8 cellular contexts compared by ENCODE assay signal in the genomic region with DNA sequence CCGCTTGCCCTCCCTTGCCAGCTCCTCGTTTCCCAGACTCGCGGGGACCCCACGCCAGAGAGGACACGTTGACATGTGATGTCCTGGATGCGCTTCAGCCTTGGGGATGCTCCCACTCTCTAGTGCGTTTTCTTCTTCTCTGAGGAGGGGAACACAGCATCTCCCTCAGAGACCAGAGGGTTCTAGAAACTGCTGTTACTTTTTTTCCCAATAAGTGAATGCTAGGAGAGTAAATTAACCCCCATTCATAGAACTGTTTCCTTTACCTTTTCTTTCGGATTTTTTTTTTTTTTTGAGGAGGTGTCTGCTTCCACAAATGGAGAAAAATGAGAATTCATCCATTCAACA. TPM values are rescaled to one million over a fixed set of nuclear protein-coding genes. Genes with fewer than 3 reads are reported as not detected.
A peak's percentile ranks its signal among the peaks of the same experiment; 100 is the strongest.
DNase-seq lines count a peak whose midpoint lies in the region; ATAC-seq, FAIRE-seq and TF ChIP-seq lines count a peak whose summit lies in the region.

No MANE protein-coding gene starts in this region.

- H3K4me2 ChIP-seq in PC-9 (peak overlapping the region; percentile 96), endothelial cell of umbilical vein (ENCODE audit: insufficient read depth, low read length) (peak overlapping the region; percentile 94), mesenchymal stem cell (ENCODE audit: low read length, poor library complexity, severe bottlenecking) (peak overlapping the region; percentile 98)

- WGBS in mesenchymal stem cell: 0% methylated on average over 7 of the region's 9 CpGs
- 2% methylated on average over 9 of the region's 9 CpGs for WGBS in thyroid gland, 2 donors

- H2BK15ac ChIP-seq in mesenchymal stem cell (ENCODE audit: low read depth, poor library complexity, severe bottlenecking): peak overlapping the region; percentile 48

- H3K9me3 ChIP-seq in PC-9 (ENCODE audit: insufficient read depth, low read depth) (no peaks in the 10 kb centered on the region), endothelial cell of umbilical vein (replicated peaks; ENCODE audit: control insufficient read depth, insufficient read depth, low read length) (no peaks in the 10 kb centered on the region), mesenchymal stem cell (ENCODE audit: control insufficient read depth, low read length) (no peaks in the 10 kb centered on the region), thyroid gland (no peaks in the 10 kb centered on the region)

- FAIRE-seq in endothelial cell of umbilical vein (lab: Jason Lieb, UNC): no peak

- no peak overlapping the region for H4K91ac ChIP-seq in mesenchymal stem cell (ENCODE audit: low read length)

- H3K79me2 ChIP-seq in PC-9 (ENCODE audit: low read depth) (no peaks in the 10 kb centered on the region), endothelial cell of umbilical vein (ENCODE audit: control insufficient read depth, insufficient read depth, low read length) (peaks cover 55% of the 10 kb centered on the region)

- DNase-seq in PC-9 (no peak), endothelial cell of umbilical vein (ENCODE audit: low read depth, low spot score) (no peak), mesenchymal stem cell (no peak), thyroid gland (no peak), dedifferentiated amniotic fluid mesenchymal stem cell (ENCODE audit: extremely low spot score) (no peak)

- H3K27me3 ChIP-seq in PC-9 (ENCODE audit: insufficient read depth, low read depth) (peaks cover 22% of the 10 kb centered on the region; the same call in 1 of the 2 replicates), endothelial cell of umbilical vein (ENCODE audit: control insufficient read depth in 2 of 2, insufficient read depth in 2 of 2, low read length in 2 of 2) (no peaks in the 10 kb centered on the region), mesenchymal stem cell (ENCODE audit: control insufficient read depth in 1 of 2, insufficient read depth in 1 of 2, low read length in 2 of 2) (peaks cover 13 to 20% of the 10 kb centered on the region in 2 experiments), thyroid gland (no peaks in the 10 kb centered on the region)

- peak overlapping the region; percentile 89 for H2AFZ ChIP-seq in PC-9
- peak overlapping the region; percentile 87 for H2AFZ ChIP-seq in endothelial cell of umbilical vein (ENCODE audit: low read depth, low read length)
- H2AFZ ChIP-seq in mesenchymal stem cell (ENCODE audit: low read depth, low read length): peak overlapping the region; percentile 91

- H3K27ac ChIP-seq in PC-9: no peak overlapping the region
- peak overlapping the region; percentile 82 for H3K27ac ChIP-seq in endothelial cell of umbilical vein (ENCODE audit: insufficient read depth, low read depth, low read length)
- H3K27ac ChIP-seq in mesenchymal stem cell (ENCODE audit: low read length, poor library complexity, severe bottlenecking): no peak overlapping the region
- peak overlapping the region in 2 of 3 donors; percentile 83 to 96 for H3K27ac ChIP-seq in thyroid gland

- intact Hi-C loops in PC-9 (cut with micrococcal nuclease; ENCODE audit: unreplicated experiment) (loop anchor here (1.0 to 5.0 kb wide), 4 partner anchors 34 to 152 kb away; no protein-coding TSS in a partner anchor), endothelial cell of umbilical vein (cut with micrococcal nuclease) (loop anchor here (1.0 to 5.0 kb wide), 7 partner anchors 37 to 208 kb away; no protein-coding TSS in a partner anchor), thyroid gland (cut with DNase I) (no loop called here)

- H3K9ac ChIP-seq in endothelial cell of umbilical vein (replicated peaks; ENCODE audit: extremely low read depth, insufficient read depth, low read length) (peak overlapping the region; percentile 98), mesenchymal stem cell (ENCODE audit: low read length) (peak overlapping the region; percentile 89)

- H3F3A ChIP-seq in PC-9 (ENCODE audit: insufficient read depth, low read depth): no peaks in the 10 kb centered on the region

- H3K4ac ChIP-seq in mesenchymal stem cell (ENCODE audit: low read depth in 1 of 2, low read length in 2 of 2): peak overlapping the region in 1 of 2 experiments; percentile 80

- peaks cover 6% of the 10 kb centered on the region; the same call in 1 of the 2 replicates for H3K4me1 ChIP-seq in PC-9 (replicated peaks; ENCODE audit: insufficient read depth)
- peaks cover 37% of the 10 kb centered on the region for H3K4me1 ChIP-seq in endothelial cell of umbilical vein (ENCODE audit: control insufficient read depth, extremely low read depth, insufficient read depth, low read length)
- peaks cover 8% of the 10 kb centered on the region for H3K4me1 ChIP-seq in mesenchymal stem cell (ENCODE audit: control insufficient read depth, insufficient read depth, low read depth, low read length)
- peaks cover 18 to 21% of the 10 kb centered on the region in 2 donors for H3K4me1 ChIP-seq in thyroid gland

- H3K79me1 ChIP-seq in mesenchymal stem cell (replicated peaks; ENCODE audit: low read length, poor library complexity, severe bottlenecking): no peaks in the 10 kb centered on the region

- CTCF ChIA-PET in PC-9 (lab: Charles Lee): interaction anchor here (1.5 kb wide), 1 partner anchor 152 kb away, joined by 4 read pairs; no protein-coding TSS in a partner anchor
- CTCF ChIA-PET in endothelial cell of umbilical vein (lab: Charles Lee): interaction anchor here (0.6 to 1.9 kb wide), 11 partner anchors 10 to 152 kb away, joined by 3 to 25 read pairs (median 4); no protein-coding TSS in a partner anchor

- H3K36me3 ChIP-seq in PC-9 (ENCODE audit: low read depth): no peaks in the 10 kb centered on the region
- peaks cover 14 to 26% of the 10 kb centered on the region in 2 experiments for H3K36me3 ChIP-seq in endothelial cell of umbilical vein (ENCODE audit: control insufficient read depth in 2 of 2, extremely low read depth in 1 of 2, insufficient read depth in 2 of 2, low read length in 2 of 2)
- H3K36me3 ChIP-seq in mesenchymal stem cell (ENCODE audit: control insufficient read depth in 1 of 2, insufficient read depth in 2 of 2, low read depth in 1 of 2, low read length in 2 of 2): peaks cover 0 to 20% of the 10 kb centered on the region in 2 experiments
- no peaks in the 10 kb centered on the region for H3K36me3 ChIP-seq in thyroid gland

- peak overlapping the region; percentile 63 to 90 for H2BK12ac ChIP-seq in mesenchymal stem cell (ENCODE audit: low read length in 2 of 2)

- peak overlapping the region in 1 of 2 experiments; percentile 93 for H3K14ac ChIP-seq in mesenchymal stem cell (ENCODE audit: low read length in 2 of 2)

- TF ChIP-seq POLR2A in endothelial cell of umbilical vein (IDR thresholded peaks at IDR 0.05; ENCODE audit: low read depth, low read length) (no peak), thyroid gland (IDR thresholded peaks at IDR 0.05) (no peak)

- no peaks in the 10 kb centered on the region for H3K9me2 ChIP-seq in PC-9 (ENCODE audit: insufficient read depth)

- TF ChIP-seq CTCF in PC-9 (conservative IDR thresholded peaks at IDR 0.05) (no peak), endothelial cell of umbilical vein (IDR thresholded peaks at IDR 0.05; ENCODE audit: extremely low read depth in 1 of 2, insufficient read depth in 1 of 2, low read depth in 1 of 2, low read length in 2 of 2) (no peak), thyroid gland (IDR thresholded peaks at IDR 0.05) (no peak)

- H4K20me1 ChIP-seq in PC-9 (ENCODE audit: insufficient read depth) (no peaks in the 10 kb centered on the region), endothelial cell of umbilical vein (replicated peaks; ENCODE audit: control insufficient read depth, extremely low read depth, insufficient read depth, low read length) (no peaks in the 10 kb centered on the region)

- H2BK120ac ChIP-seq in mesenchymal stem cell (ENCODE audit: low read depth, low read length): no peak overlapping the region

- peak overlapping the region; percentile 85 for H4K8ac ChIP-seq in mesenchymal stem cell (ENCODE audit: low read length)

- dilution Hi-C loops in endothelial cell of umbilical vein (cut with MboI; ENCODE audit: extremely low pct_ligation_motif_present, low sequenced_read_pairs): no loop called here

- H2BK5ac ChIP-seq in mesenchymal stem cell (ENCODE audit: low read depth, low read length, poor library complexity, severe bottlenecking): no peak overlapping the region

- ATAC-seq in GM19395 (IDR thresholded peaks at IDR 0.05; ENCODE audit: unreplicated experiment) (no peak), HG03108 (IDR thresholded peaks at IDR 0.05; ENCODE audit: unreplicated experiment) (no peak), GM19452 (IDR thresholded peaks at IDR 0.05; ENCODE audit: unreplicated experiment) (no peak)

- peak overlapping the region; percentile 77 to 82 for H3K18ac ChIP-seq in mesenchymal stem cell (ENCODE audit: low read depth in 1 of 2, low read length in 2 of 2)

- H3K9me1 ChIP-seq in endothelial cell of umbilical vein (replicated peaks; ENCODE audit: control insufficient read depth, extremely low read depth, insufficient read depth, low read length): no peaks in the 10 kb centered on the region

- POLR2A ChIA-PET in PC-9 (lab: Charles Lee; ENCODE audit: unreplicated experiment) (interaction anchor here (0.6 to 0.7 kb wide), 2 partner anchors 17 to 206 kb away, joined by 3 to 4 read pairs; no protein-coding TSS in a partner anchor), endothelial cell of umbilical vein (lab: Charles Lee) (interaction anchor here (0.7 to 2.0 kb wide), 9 partner anchors 10 to 89 kb away, joined by 3 to 30 read pairs (median 6); no protein-coding TSS in a partner anchor)

- H3K4me3 ChIP-seq in PC-9 (peak overlapping the region; percentile 62), endothelial cell of umbilical vein (replicated peaks in 1 of 3; ENCODE audit: insufficient read depth in 1 of 3, low read depth in 1 of 3, low read length in 3 of 3) (peak overlapping the region; percentile 57 to 97 (median 91)), mesenchymal stem cell (ENCODE audit: insufficient read depth in 1 of 2, low read depth in 1 of 2, low read length in 2 of 2) (peak overlapping the region; percentile 62 to 94), thyroid gland (replicated peaks in 1 of 3) (peak overlapping the region; percentile 56 to 86 (median 69))

- no peak overlapping the region for H2AK5ac ChIP-seq in mesenchymal stem cell (ENCODE audit: low read length, severe bottlenecking)

- peak overlapping the region in 1 of 2 experiments; percentile 50 for H3K23ac ChIP-seq in mesenchymal stem cell (ENCODE audit: low read length in 2 of 2)

- BruUV-seq in PC-9 (replicated peaks; lab: Mats Ljungman, UMichigan) (no TSS peak), endothelial cell of umbilical vein (replicated peaks; lab: Mats Ljungman, UMichigan) (TSS peak; percentile 33)

RNA-seq across cellular contexts. Expression of a gene that starts 0.4 kb away (rescaled TPM):
- total RNA-seq in PC-9 (2021) (61.3 and 86.3 TPM in 2 replicates), endothelial cell of umbilical vein (2,354 and 2,981 TPM in 2 replicates), thyroid gland (100 to 1,000 TPM; 379 to 821 (median 437) TPM)
- polyA plus RNA-seq in endothelial cell of umbilical vein: 10,356 and 11,813 TPM in 2 replicates
- polyA plus RNA-seq in endothelial cell of umbilical vein (2011; cell fraction: cytosol; rRNA removed): 7,787 and 8,501 TPM in 2 replicates
- polyA plus RNA-seq in endothelial cell of umbilical vein (2011; cell fraction: nucleus; rRNA removed): 6,181 and 7,713 TPM in 2 replicates
- 2,631 and 3,819 TPM in 2 replicates for polyA plus RNA-seq in endothelial cell of umbilical vein (2012)
- 9,211 and 9,669 TPM in 2 replicates for polyA minus RNA-seq in endothelial cell of umbilical vein
- 38.8 TPM for polyA minus RNA-seq in endothelial cell of umbilical vein (2011; cell fraction: cytosol; rRNA and poly(A)+ RNA removed)
- polyA minus RNA-seq in endothelial cell of umbilical vein (2011; cell fraction: nucleus; rRNA and poly(A)+ RNA removed): 5,639 and 5,640 TPM in 2 replicates
- polyA plus RNA-seq in mesenchymal stem cell (2013, experiment 1 of 2): 351 TPM
- polyA plus RNA-seq in mesenchymal stem cell (2013, experiment 2 of 2): 352 TPM

Comparison
In these comparisons a context has a peak if more than half of its experiments do, and no peak if none do; other contexts are left out.
1. H3K27ac ChIP-seq: peak in endothelial cell of umbilical vein (single experiment) and thyroid gland (2 of 3); none in PC-9 (single experiment) and mesenchymal stem cell (single experiment).
2. Peak in every context shown above with its lines, with median percentiles within 50 percentile points of each other: H2AFZ ChIP-seq, H3K4me2 ChIP-seq and H3K4me3 ChIP-seq.